In the genomic region with DNA sequence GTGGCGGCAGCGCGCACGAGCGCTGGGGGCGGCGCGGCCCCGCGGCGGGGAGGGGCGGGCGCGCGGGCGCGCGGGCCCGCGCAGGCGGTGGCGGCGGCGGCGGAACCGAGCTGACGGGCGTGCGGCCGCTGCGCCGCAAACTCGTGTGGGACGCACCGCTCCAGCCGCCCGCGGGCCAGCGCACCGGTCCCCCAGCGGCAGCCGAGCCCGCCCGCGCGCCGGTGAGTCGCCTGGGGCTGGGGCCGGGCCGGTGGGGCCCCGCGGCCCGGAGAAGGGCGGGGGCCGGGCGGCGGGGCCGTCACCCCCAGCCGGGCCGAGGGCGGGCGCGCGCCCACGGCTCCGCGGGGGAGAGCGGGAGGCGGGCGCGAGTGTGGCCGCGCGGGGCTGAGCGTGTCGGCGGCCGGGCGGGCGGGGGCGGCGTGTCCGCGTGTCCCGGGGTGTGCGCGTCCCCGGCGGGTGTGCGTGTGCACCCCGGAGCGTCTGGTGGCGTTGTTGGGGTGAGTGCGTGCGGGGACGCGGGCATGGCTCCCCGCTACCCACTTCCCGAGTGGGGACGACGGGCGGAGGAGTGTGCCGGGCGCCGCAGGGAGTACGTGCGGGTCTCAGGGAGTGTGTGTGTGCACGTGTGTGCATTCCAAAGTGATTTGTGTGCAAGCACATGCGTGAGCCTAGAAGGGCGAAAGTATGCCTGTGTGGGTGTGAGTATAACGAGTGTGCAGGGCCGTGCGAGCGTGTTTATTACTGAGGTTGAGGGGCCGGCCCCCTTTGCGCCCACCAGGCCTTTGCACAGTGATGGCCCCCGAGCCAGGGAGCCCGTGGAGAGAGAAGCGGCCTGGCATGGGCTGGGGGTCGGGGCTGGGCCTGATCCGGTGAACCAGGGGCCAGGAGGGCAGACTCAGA, we compare ENCODE assay signal across 1 cellular context.
TF ChIP-seq lines count a peak whose summit lies in the region.

A gene (plus strand): TSS at position 85 of the 900 bp plus-strand sequence. CDS start 44,016 bp downstream, outside the sequence.

TF ChIP-seq in H1, 55 proteins besides CTCF, POLR2A, EP300 and RAD21 (continued from another document):
- TF ChIP-seq, protein P1, sequence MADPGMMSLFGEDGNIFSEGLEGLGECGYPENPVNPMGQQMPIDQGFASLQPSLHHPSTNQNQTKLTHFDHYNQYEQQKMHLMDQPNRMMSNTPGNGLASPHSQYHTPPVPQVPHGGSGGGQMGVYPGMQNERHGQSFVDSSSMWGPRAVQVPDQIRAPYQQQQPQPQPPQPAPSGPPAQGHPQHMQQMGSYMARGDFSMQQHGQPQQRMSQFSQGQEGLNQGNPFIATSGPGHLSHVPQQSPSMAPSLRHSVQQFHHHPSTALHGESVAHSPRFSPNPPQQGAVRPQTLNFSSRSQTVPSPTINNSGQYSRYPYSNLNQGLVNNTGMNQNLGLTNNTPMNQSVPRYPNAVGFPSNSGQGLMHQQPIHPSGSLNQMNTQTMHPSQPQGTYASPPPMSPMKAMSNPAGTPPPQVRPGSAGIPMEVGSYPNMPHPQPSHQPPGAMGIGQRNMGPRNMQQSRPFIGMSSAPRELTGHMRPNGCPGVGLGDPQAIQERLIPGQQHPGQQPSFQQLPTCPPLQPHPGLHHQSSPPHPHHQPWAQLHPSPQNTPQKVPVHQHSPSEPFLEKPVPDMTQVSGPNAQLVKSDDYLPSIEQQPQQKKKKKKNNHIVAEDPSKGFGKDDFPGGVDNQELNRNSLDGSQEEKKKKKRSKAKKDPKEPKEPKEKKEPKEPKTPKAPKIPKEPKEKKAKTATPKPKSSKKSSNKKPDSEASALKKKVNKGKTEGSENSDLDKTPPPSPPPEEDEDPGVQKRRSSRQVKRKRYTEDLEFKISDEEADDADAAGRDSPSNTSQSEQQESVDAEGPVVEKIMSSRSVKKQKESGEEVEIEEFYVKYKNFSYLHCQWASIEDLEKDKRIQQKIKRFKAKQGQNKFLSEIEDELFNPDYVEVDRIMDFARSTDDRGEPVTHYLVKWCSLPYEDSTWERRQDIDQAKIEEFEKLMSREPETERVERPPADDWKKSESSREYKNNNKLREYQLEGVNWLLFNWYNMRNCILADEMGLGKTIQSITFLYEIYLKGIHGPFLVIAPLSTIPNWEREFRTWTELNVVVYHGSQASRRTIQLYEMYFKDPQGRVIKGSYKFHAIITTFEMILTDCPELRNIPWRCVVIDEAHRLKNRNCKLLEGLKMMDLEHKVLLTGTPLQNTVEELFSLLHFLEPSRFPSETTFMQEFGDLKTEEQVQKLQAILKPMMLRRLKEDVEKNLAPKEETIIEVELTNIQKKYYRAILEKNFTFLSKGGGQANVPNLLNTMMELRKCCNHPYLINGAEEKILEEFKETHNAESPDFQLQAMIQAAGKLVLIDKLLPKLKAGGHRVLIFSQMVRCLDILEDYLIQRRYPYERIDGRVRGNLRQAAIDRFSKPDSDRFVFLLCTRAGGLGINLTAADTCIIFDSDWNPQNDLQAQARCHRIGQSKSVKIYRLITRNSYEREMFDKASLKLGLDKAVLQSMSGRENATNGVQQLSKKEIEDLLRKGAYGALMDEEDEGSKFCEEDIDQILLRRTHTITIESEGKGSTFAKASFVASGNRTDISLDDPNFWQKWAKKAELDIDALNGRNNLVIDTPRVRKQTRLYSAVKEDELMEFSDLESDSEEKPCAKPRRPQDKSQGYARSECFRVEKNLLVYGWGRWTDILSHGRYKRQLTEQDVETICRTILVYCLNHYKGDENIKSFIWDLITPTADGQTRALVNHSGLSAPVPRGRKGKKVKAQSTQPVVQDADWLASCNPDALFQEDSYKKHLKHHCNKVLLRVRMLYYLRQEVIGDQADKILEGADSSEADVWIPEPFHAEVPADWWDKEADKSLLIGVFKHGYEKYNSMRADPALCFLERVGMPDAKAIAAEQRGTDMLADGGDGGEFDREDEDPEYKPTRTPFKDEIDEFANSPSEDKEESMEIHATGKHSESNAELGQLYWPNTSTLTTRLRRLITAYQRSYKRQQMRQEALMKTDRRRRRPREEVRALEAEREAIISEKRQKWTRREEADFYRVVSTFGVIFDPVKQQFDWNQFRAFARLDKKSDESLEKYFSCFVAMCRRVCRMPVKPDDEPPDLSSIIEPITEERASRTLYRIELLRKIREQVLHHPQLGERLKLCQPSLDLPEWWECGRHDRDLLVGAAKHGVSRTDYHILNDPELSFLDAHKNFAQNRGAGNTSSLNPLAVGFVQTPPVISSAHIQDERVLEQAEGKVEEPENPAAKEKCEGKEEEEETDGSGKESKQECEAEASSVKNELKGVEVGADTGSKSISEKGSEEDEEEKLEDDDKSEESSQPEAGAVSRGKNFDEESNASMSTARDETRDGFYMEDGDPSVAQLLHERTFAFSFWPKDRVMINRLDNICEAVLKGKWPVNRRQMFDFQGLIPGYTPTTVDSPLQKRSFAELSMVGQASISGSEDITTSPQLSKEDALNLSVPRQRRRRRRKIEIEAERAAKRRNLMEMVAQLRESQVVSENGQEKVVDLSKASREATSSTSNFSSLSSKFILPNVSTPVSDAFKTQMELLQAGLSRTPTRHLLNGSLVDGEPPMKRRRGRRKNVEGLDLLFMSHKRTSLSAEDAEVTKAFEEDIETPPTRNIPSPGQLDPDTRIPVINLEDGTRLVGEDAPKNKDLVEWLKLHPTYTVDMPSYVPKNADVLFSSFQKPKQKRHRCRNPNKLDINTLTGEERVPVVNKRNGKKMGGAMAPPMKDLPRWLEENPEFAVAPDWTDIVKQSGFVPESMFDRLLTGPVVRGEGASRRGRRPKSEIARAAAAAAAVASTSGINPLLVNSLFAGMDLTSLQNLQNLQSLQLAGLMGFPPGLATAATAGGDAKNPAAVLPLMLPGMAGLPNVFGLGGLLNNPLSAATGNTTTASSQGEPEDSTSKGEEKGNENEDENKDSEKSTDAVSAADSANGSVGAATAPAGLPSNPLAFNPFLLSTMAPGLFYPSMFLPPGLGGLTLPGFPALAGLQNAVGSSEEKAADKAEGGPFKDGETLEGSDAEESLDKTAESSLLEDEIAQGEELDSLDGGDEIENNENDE (IDR thresholded peaks at IDR 0.05; ENCODE audit: insufficient replicate concordance, low read length) = no peak
- TF ChIP-seq RXRA (IDR thresholded peaks at IDR 0.05; ENCODE audit: insufficient read depth, low read depth, low read length) = no peak
- no peak for TF ChIP-seq SP1 (IDR thresholded peaks at IDR 0.05; ENCODE audit: low read depth, low read length)
- TF ChIP-seq, protein P2, sequence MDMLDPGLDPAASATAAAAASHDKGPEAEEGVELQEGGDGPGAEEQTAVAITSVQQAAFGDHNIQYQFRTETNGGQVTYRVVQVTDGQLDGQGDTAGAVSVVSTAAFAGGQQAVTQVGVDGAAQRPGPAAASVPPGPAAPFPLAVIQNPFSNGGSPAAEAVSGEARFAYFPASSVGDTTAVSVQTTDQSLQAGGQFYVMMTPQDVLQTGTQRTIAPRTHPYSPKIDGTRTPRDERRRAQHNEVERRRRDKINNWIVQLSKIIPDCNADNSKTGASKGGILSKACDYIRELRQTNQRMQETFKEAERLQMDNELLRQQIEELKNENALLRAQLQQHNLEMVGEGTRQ (IDR thresholded peaks at IDR 0.05; ENCODE audit: low read length) = no peak
- TF ChIP-seq CBX5 (IDR thresholded peaks at IDR 0.05; ENCODE audit: low read depth, low read length) = no peak
- no peak for TF ChIP-seq GABPA (IDR thresholded peaks at IDR 0.05; ENCODE audit: borderline replicate concordance, insufficient read depth, low read length)
- TF ChIP-seq, protein P3, sequence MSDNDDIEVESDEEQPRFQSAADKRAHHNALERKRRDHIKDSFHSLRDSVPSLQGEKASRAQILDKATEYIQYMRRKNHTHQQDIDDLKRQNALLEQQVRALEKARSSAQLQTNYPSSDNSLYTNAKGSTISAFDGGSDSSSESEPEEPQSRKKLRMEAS (IDR thresholded peaks at IDR 0.05) = no peak; the same call in 1 of the 2 replicates
- TF ChIP-seq JUN (IDR thresholded peaks at IDR 0.05; ENCODE audit: low read depth, low read length) = no peak
- no peak for TF ChIP-seq SUZ12 (IDR thresholded peaks at IDR 0.05; ENCODE audit: low read length)
- TF ChIP-seq PHF8 (conservative IDR thresholded peaks at IDR 0.05; ENCODE audit: low read depth, low read length) = peak; percentile 32; the same call in 1 of the 2 replicates
- no peak for TF ChIP-seq KDM5A (IDR thresholded peaks at IDR 0.05; ENCODE audit: low read length)
- no peak for TF ChIP-seq KDM1A (IDR thresholded peaks at IDR 0.05; ENCODE audit: borderline replicate concordance, low read length)
- TF ChIP-seq RFX5 (IDR thresholded peaks at IDR 0.05; ENCODE audit: borderline replicate concordance, low read depth, low read length) = no peak
- peak; percentile 4; the same call in 1 of the 2 replicates for TF ChIP-seq BACH1 (IDR thresholded peaks at IDR 0.05; ENCODE audit: low read length)
- no peak for TF ChIP-seq SIRT6 (IDR thresholded peaks at IDR 0.05; ENCODE audit: low read length)
- no peak for TF ChIP-seq CHD2 (IDR thresholded peaks at IDR 0.05; ENCODE audit: low read length)
- no peak for TF ChIP-seq HDAC6 (IDR thresholded peaks at IDR 0.05; ENCODE audit: low read depth, low read length)
- no peak for TF ChIP-seq TAF7 (optimal IDR thresholded peaks at IDR 0.05; ENCODE audit: borderline replicate concordance, low read depth, low read length)
- TF ChIP-seq TCF12 (IDR thresholded peaks at IDR 0.05; ENCODE audit: low read depth, low read length) = no peak
- TF ChIP-seq TBP (IDR thresholded peaks at IDR 0.05; ENCODE audit: low read depth, low read length) = peak; percentile 16; the same call in 1 of the 2 replicates
- no peak for TF ChIP-seq GTF2F1 (IDR thresholded peaks at IDR 0.05; ENCODE audit: borderline replicate concordance, low read depth, low read length)
- no peak for TF ChIP-seq SP2 (IDR thresholded peaks at IDR 0.05; ENCODE audit: low read length)
- TF ChIP-seq EZH2 (IDR thresholded peaks at IDR 0.05; ENCODE audit: low read depth, low read length, severe bottlenecking) = no peak
- no peak for TF ChIP-seq NRF1 (IDR thresholded peaks at IDR 0.05; ENCODE audit: low read depth, low read length)
- TF ChIP-seq, protein P4, sequence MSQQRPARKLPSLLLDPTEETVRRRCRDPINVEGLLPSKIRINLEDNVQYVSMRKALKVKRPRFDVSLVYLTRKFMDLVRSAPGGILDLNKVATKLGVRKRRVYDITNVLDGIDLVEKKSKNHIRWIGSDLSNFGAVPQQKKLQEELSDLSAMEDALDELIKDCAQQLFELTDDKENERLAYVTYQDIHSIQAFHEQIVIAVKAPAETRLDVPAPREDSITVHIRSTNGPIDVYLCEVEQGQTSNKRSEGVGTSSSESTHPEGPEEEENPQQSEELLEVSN (IDR thresholded peaks at IDR 0.05) = no peak
- no peak for TF ChIP-seq CREB1 (IDR thresholded peaks at IDR 0.05)
- TF ChIP-seq, protein P5, sequence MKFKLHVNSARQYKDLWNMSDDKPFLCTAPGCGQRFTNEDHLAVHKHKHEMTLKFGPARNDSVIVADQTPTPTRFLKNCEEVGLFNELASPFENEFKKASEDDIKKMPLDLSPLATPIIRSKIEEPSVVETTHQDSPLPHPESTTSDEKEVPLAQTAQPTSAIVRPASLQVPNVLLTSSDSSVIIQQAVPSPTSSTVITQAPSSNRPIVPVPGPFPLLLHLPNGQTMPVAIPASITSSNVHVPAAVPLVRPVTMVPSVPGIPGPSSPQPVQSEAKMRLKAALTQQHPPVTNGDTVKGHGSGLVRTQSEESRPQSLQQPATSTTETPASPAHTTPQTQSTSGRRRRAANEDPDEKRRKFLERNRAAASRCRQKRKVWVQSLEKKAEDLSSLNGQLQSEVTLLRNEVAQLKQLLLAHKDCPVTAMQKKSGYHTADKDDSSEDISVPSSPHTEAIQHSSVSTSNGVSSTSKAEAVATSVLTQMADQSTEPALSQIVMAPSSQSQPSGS (IDR thresholded peaks at IDR 0.05; ENCODE audit: low read length) = no peak
- TF ChIP-seq SAP30 (IDR thresholded peaks at IDR 0.05; ENCODE audit: insufficient read depth, insufficient replicate concordance, low read length) = no peak
- no peak for TF ChIP-seq CBX8 (IDR thresholded peaks at IDR 0.05; ENCODE audit: borderline replicate concordance, low read depth, low read length)
- no peak for TF ChIP-seq POLR2AphosphoS5 (IDR thresholded peaks at IDR 0.05; ENCODE audit: low read depth, low read length)
- no peak for TF ChIP-seq TEAD4 (IDR thresholded peaks at IDR 0.05; ENCODE audit: low read depth, low read length)
- TF ChIP-seq JUND (IDR thresholded peaks at IDR 0.05; ENCODE audit: low read length) = no peak
TF ChIP-seq in H1: peak in this region for 4.
